Comparison of ENCODE assay signal across 1 cellular context in the genomic region with DNA sequence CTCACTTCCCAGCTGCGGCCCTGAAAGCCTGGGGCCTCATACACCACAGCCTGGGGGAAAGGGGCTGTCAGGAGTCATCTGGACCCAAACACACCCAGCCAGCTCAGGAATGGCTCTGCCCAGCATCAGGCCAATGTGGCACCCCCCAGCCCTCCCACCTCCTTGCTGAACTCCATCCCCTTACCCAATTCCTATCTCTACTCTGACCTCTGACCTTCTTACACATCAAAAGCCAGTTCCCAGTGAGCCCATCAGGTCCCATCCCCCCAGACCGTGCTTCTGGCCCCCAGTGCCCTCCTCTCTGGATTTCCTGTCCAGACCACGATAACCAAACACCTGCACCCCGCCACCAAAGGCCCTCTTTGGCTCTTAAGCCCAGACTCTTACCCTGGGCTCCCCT.
A peak's percentile ranks its signal among the peaks of the same experiment; 100 is the strongest.
TF ChIP-seq lines count a peak whose summit lies in the region.

No MANE protein-coding gene starts in this region.

TF ChIP-seq in K562, 482 proteins besides CTCF, POLR2A, EP300 and RAD21:
- TF ChIP-seq TAF7 (tag; IDR thresholded peaks at IDR 0.05) (peak; percentile 60; the same call in 1 of the 2 replicates), NR1H2 (CRISPR knock-in tag; IDR thresholded peaks at IDR 0.05) (no peak), SMAD3 (CRISPR knock-in tag; conservative IDR thresholded peaks at IDR 0.05) (no peak), OTX1 (CRISPR knock-in tag; IDR thresholded peaks at IDR 0.05) (no peak), ZFPM2 (CRISPR knock-in tag; IDR thresholded peaks at IDR 0.05) (no peak), PYGO2 (tag; IDR thresholded peaks at IDR 0.05) (no peak), KDM4B (IDR thresholded peaks at IDR 0.05; ENCODE audit: borderline replicate concordance in 2 of 2, low read depth in 1 of 2) (no peak), NUFIP1 (IDR thresholded peaks at IDR 0.05; ENCODE audit: partially characterized antibody) (no peak), PTRF (tag; IDR thresholded peaks at IDR 0.05) (peak; percentile 37; the same call in 1 of the 2 replicates), NR2C1 (IDR thresholded peaks at IDR 0.05) (peak; percentile 77), NR2C1 (tag; IDR thresholded peaks at IDR 0.05) (peak; percentile 85), ZNF584 (CRISPR knock-in tag; IDR thresholded peaks at IDR 0.05; ENCODE audit: low read depth) (no peak), NR2C2 (CRISPR knock-in tag; IDR thresholded peaks at IDR 0.05) (0 out of 2 replicates have a peak, but pooled peaks have one; percentile 32), NR2C2 (tag; IDR thresholded peaks at IDR 0.05) (no peak)
- TF ChIP-seq, protein P1, sequence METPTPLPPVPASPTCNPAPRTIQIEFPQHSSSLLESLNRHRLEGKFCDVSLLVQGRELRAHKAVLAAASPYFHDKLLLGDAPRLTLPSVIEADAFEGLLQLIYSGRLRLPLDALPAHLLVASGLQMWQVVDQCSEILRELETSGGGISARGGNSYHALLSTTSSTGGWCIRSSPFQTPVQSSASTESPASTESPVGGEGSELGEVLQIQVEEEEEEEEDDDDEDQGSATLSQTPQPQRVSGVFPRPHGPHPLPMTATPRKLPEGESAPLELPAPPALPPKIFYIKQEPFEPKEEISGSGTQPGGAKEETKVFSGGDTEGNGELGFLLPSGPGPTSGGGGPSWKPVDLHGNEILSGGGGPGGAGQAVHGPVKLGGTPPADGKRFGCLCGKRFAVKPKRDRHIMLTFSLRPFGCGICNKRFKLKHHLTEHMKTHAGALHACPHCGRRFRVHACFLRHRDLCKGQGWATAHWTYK (CRISPR knock-in tag; IDR thresholded peaks at IDR 0.05): peak; percentile 12; the same call in 1 of the 2 replicates
- TF ChIP-seq, protein P2, sequence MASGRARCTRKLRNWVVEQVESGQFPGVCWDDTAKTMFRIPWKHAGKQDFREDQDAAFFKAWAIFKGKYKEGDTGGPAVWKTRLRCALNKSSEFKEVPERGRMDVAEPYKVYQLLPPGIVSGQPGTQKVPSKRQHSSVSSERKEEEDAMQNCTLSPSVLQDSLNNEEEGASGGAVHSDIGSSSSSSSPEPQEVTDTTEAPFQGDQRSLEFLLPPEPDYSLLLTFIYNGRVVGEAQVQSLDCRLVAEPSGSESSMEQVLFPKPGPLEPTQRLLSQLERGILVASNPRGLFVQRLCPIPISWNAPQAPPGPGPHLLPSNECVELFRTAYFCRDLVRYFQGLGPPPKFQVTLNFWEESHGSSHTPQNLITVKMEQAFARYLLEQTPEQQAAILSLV (tag; IDR thresholded peaks at IDR 0.05): 0 out of 2 replicates have a peak, but pooled peaks have one; percentile 65
- TF ChIP-seq, protein P3, sequence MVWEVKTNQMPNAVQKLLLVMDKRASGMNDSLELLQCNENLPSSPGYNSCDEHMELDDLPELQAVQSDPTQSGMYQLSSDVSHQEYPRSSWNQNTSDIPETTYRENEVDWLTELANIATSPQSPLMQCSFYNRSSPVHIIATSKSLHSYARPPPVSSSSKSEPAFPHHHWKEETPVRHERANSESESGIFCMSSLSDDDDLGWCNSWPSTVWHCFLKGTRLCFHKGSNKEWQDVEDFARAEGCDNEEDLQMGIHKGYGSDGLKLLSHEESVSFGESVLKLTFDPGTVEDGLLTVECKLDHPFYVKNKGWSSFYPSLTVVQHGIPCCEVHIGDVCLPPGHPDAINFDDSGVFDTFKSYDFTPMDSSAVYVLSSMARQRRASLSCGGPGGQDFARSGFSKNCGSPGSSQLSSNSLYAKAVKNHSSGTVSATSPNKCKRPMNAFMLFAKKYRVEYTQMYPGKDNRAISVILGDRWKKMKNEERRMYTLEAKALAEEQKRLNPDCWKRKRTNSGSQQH (CRISPR knock-in tag; IDR thresholded peaks at IDR 0.05): 0 out of 2 replicates have a peak, but pooled peaks have one; percentile 12
TF ChIP-seq in K562: peak in this region for 7.
